Comparison of ENCODE assay signal across 14 cellular contexts in the genomic region with DNA sequence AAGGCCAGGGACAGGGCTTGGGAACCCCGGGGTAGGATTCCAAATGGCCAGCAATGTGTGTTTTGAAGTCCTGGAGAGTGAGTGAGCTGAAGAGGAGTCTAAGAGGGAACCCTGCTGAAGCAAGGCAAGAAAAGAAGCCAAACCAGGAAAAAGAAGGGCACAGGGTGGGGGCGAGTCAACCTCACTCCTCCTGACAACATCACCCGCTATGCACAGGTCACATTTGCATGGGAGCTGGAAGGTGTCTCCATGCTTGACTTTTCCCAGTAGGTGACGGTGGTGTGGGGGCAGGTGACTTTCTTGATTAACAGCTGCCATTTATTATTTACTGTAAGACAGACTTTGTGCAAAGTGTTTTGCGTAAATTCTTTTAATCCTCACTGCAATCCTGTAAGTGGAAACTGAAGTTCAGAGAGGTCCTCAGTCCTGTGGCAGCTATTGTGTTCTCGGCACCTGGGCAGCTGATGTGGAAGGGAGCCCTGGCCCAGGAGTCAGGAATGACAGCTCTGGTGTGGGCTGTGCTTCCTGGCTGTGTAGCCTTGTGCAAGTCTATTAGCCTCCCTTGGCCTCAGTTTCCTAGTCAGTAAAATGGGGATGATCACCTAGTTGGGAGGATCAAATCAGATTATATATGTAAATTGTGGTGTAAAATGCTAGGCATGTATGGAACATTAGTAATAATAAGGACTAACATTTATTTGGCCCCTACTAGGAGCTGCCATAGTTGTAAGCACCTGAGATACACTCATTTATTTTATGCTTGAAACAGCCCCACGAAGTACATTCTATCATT.
DNase-seq lines count a peak whose midpoint lies in the region; ATAC-seq and TF ChIP-seq lines count a peak whose summit lies in the region.
"Had no signal": no experiment of that assay in that cellular context is flagged by ENCODE, and none has a peak within 500 bp of the region (broad histone marks: within the 10 kb centered on the region; RNA-seq: fewer than 3 reads in every experiment).

No MANE protein-coding gene starts in this region.

- H3K4me1 Mint-ChIP-seq in HFFc6 (ENCODE audit: low read depth) (peaks cover 84% of the 10 kb centered on the region), WTC11 (peaks cover 51% of the 10 kb centered on the region)
- peaks cover 39% of the 10 kb centered on the region for H3K4me1 Mint-ChIP-seq in activated naive CD8-positive, alpha-beta T cell treated with anti-CD3 and anti-CD28 coated beads for 36 hours
- peaks cover 48 to 87% (median 67%) of the 10 kb centered on the region in 7 donors for H3K4me1 Mint-ChIP-seq in naive thymus-derived CD4-positive, alpha-beta T cell

- H3F3A ChIP-seq in SK-N-SH (replicated peaks; ENCODE audit: insufficient read depth), result peaks cover 4% of the 10 kb centered on the region

- no peak for TF ChIP-seq POLR2A in esophagus muscularis mucosa (IDR thresholded peaks at IDR 0.05; ENCODE audit: low read depth)

- H3K4me1 ChIP-seq in SK-N-SH (ENCODE audit: control insufficient read depth in 1 of 2, insufficient read depth in 2 of 2, low read depth in 1 of 2, low read length in 1 of 2), result peaks cover 36 to 58% of the 10 kb centered on the region in 2 experiments; a peak in 3 of 4 replicates
- H3K4me1 ChIP-seq in naive thymus-derived CD4-positive, alpha-beta T cell (ENCODE audit: control insufficient read depth in 2 of 2, insufficient read depth in 2 of 2, low read length in 2 of 2), result peaks cover 49 to 58% of the 10 kb centered on the region in 2 donors
- peaks cover 50 to 75% (median 66%) of the 10 kb centered on the region in 4 donors for H3K4me1 ChIP-seq in esophagus muscularis mucosa

- H3K4me3 Mint-ChIP-seq in HFFc6 (no peak overlapping the region), WTC11 (no peak overlapping the region)
- no peak overlapping the region for H3K4me3 Mint-ChIP-seq in activated naive CD8-positive, alpha-beta T cell treated with anti-CD3 and anti-CD28 coated beads for 36 hours
- H3K4me3 Mint-ChIP-seq in naive thymus-derived CD4-positive, alpha-beta T cell, result peak overlapping the region; percentile 45 to 87 (median 78)

- H3K36me3 ChIP-seq in SK-N-SH (replicated peaks in 1 of 2; ENCODE audit: control insufficient read depth in 1 of 2, insufficient read depth in 2 of 2, low read length in 1 of 2), result no peaks in the 10 kb centered on the region
- H3K36me3 ChIP-seq in naive thymus-derived CD4-positive, alpha-beta T cell (ENCODE audit: control insufficient read depth in 2 of 3, insufficient read depth in 3 of 3, low read length in 3 of 3), result no peaks in the 10 kb centered on the region
- H3K36me3 ChIP-seq in esophagus muscularis mucosa, result no peaks in the 10 kb centered on the region
- H3K36me3 ChIP-seq: left lung, neutrophil had no signal

- H3K9me3 Mint-ChIP-seq in HFFc6, result no peaks in the 10 kb centered on the region
- H3K9me3 Mint-ChIP-seq in activated naive CD8-positive, alpha-beta T cell treated with anti-CD3 and anti-CD28 coated beads for 36 hours, result peaks cover 5% of the 10 kb centered on the region
- peaks cover 0 to 3% (median 0%) of the 10 kb centered on the region in 11 donors for H3K9me3 Mint-ChIP-seq in naive thymus-derived CD4-positive, alpha-beta T cell
- H3K9me3 Mint-ChIP-seq in WTC11, result no peaks in the 10 kb centered on the region

- H3K9me2 ChIP-seq in SK-N-SH, result no peaks in the 10 kb centered on the region

- no peaks in the 10 kb centered on the region for H3K27me3 ChIP-seq in SK-N-SH (ENCODE audit: insufficient read depth)
- H3K27me3 ChIP-seq in naive thymus-derived CD4-positive, alpha-beta T cell (ENCODE audit: control insufficient read depth in 2 of 2, insufficient read depth in 2 of 2, low read length in 2 of 2), result no peaks in the 10 kb centered on the region
- no peaks in the 10 kb centered on the region for H3K27me3 ChIP-seq in esophagus muscularis mucosa
- H3K27me3 ChIP-seq: left lung, neutrophil had no signal

- H3K9me3 ChIP-seq in SK-N-SH, result no peaks in the 10 kb centered on the region
- no peaks in the 10 kb centered on the region for H3K9me3 ChIP-seq in naive thymus-derived CD4-positive, alpha-beta T cell (ENCODE audit: control insufficient read depth in 2 of 3, low read length in 3 of 3)
- H3K9me3 ChIP-seq in esophagus muscularis mucosa, result no peaks in the 10 kb centered on the region
- H3K9me3 ChIP-seq: left lung, neutrophil had no signal

- H3K27me3 Mint-ChIP-seq in HFFc6 (ENCODE audit: insufficient read depth) (0 out of 2 replicates have a peak, but pooled peaks cover 2% of the 10 kb centered on the region), WTC11 (ENCODE audit: low read depth) (no peaks in the 10 kb centered on the region)
- H3K27me3 Mint-ChIP-seq in activated naive CD8-positive, alpha-beta T cell treated with anti-CD3 and anti-CD28 coated beads for 36 hours, result no peaks in the 10 kb centered on the region
- H3K27me3 Mint-ChIP-seq in naive thymus-derived CD4-positive, alpha-beta T cell, result peaks cover 0 to 22% (median 0%) of the 10 kb centered on the region in 5 donors

- TF ChIP-seq CTCF in SK-N-SH (IDR thresholded peaks at IDR 0.05), result no peak
- no peak for TF ChIP-seq CTCF in HFFc6 (IDR thresholded peaks at IDR 0.05)
- no peak for TF ChIP-seq CTCF in esophagus muscularis mucosa (IDR thresholded peaks at IDR 0.05)
- TF ChIP-seq CTCF in WTC11 (IDR thresholded peaks at IDR 0.05), result no peak

- no peaks in the 10 kb centered on the region for H4K20me1 ChIP-seq in SK-N-SH (ENCODE audit: insufficient read depth)

- no peak overlapping the region for H2AFZ ChIP-seq in SK-N-SH (ENCODE audit: low read depth)

- no peak for TF ChIP-seq RAD21 in SK-N-SH (IDR thresholded peaks at IDR 0.05; ENCODE audit: low read length)

- H3K27ac ChIP-seq in SK-N-SH (ENCODE audit: low read depth in 2 of 2, low read length in 1 of 2) (peak overlapping the region in 1 of 2 experiments; percentile 75; a peak in 2 of 4 replicates), esophagus muscularis mucosa (replicated peaks in 1 of 4) (no peak overlapping the region)
- peak overlapping the region; percentile 20 for H3K27ac ChIP-seq in naive thymus-derived CD4-positive, alpha-beta T cell (ENCODE audit: low read depth, low read length)
- H3K27ac ChIP-seq: neutrophil had no signal

- peak overlapping the region; percentile 91 for H3K27ac Mint-ChIP-seq in HFFc6
- peak overlapping the region; percentile 58 for H3K27ac Mint-ChIP-seq in activated naive CD8-positive, alpha-beta T cell treated with anti-CD3 and anti-CD28 coated beads for 36 hours
- H3K27ac Mint-ChIP-seq in naive thymus-derived CD4-positive, alpha-beta T cell, result peak overlapping the region; percentile 68 to 94 (median 87)
- H3K27ac Mint-ChIP-seq in WTC11, result no peak overlapping the region

- TF ChIP-seq EP300 in SK-N-SH (IDR thresholded peaks at IDR 0.05; ENCODE audit: borderline replicate concordance in 1 of 2, low read depth in 1 of 2, low read length in 1 of 2), result no peak
- no peak for TF ChIP-seq EP300 in esophagus muscularis mucosa (IDR thresholded peaks at IDR 0.05)

- H3K4me2 ChIP-seq in SK-N-SH, result peak overlapping the region; percentile 62; the same call in 1 of the 2 replicates

- CTCF ChIA-PET in SK-N-SH (lab: Yijun Ruan, JAX), result interaction anchor here (0.8 to 5.3 kb wide), 10 partner anchors 11 to 243 kb away, joined by 3 to 40 read pairs (median 4); a partner anchor contains a TSS
- CTCF ChIA-PET in naive thymus-derived CD4-positive, alpha-beta T cell (lab: Charles Lee), result interaction anchor here (0.6 to 3.8 kb wide), 9 partner anchors 8 to 153 kb away, joined by 3 to 21 read pairs (median 4); no protein-coding TSS in a partner anchor
- CTCF ChIA-PET in WTC11 (lab: Charles Lee), result interaction anchor here (0.9 to 2.4 kb wide), 4 partner anchors 12 to 84 kb away, joined by 3 to 10 read pairs (median 4); no protein-coding TSS in a partner anchor

- H3K4me3 ChIP-seq in SK-N-SH (ENCODE audit: low read depth in 2 of 2, low read length in 1 of 2) (no peak overlapping the region), esophagus muscularis mucosa (no peak overlapping the region)
- peak overlapping the region; percentile 14 for H3K4me3 ChIP-seq in naive thymus-derived CD4-positive, alpha-beta T cell (ENCODE audit: low read length)
- H3K4me3 ChIP-seq: left lung, skin epidermis had no signal

- POLR2A ChIA-PET in SK-N-SH (lab: Yijun Ruan, JAX) (no interaction called here), WTC11 (lab: Charles Lee) (interaction anchor here (0.6 to 0.8 kb wide), 3 partner anchors 15 to 103 kb away, joined by 3 to 4 read pairs (median 3); no protein-coding TSS in a partner anchor)
- POLR2A ChIA-PET in naive thymus-derived CD4-positive, alpha-beta T cell (lab: Charles Lee), result interaction anchor here (0.7 to 4.5 kb wide), 9 partner anchors 9 to 90 kb away, joined by 4 to 34 read pairs (median 5); no protein-coding TSS in a partner anchor

- peaks cover 10% of the 10 kb centered on the region; the same call in 1 of the 2 replicates for H3K36me3 Mint-ChIP-seq in HFFc6 (ENCODE audit: low read depth)
- no peaks in the 10 kb centered on the region for H3K36me3 Mint-ChIP-seq in activated naive CD8-positive, alpha-beta T cell treated with anti-CD3 and anti-CD28 coated beads for 36 hours
- H3K36me3 Mint-ChIP-seq in naive thymus-derived CD4-positive, alpha-beta T cell, result no peaks in the 10 kb centered on the region
- H3K36me3 Mint-ChIP-seq in WTC11, result no peaks in the 10 kb centered on the region

- peaks cover 10% of the 10 kb centered on the region; the same call in 1 of the 2 replicates for H3K79me2 ChIP-seq in SK-N-SH (ENCODE audit: insufficient read depth)

- DNase-seq in SK-N-SH, result no peak
- no peak for DNase-seq in HFFc6
- no peak for DNase-seq in activated naive CD8-positive, alpha-beta T cell treated with anti-CD3 and anti-CD28 coated beads for 36 hours
- no peak for DNase-seq in naive thymus-derived CD4-positive, alpha-beta T cell
- no peak for DNase-seq in esophagus muscularis mucosa (ENCODE audit: extremely low spot score)
- DNase-seq in WTC11 (ENCODE audit: low spot score), result no peak
- DNase-seq: 8988T, left lung, NCI-H1436, NCI-H510A had no signal

- H3K9ac ChIP-seq in SK-N-SH, result 0 out of 2 replicates have a peak overlapping the region, but pooled peaks have one; percentile 22

- intact Hi-C loops in naive thymus-derived CD4-positive, alpha-beta T cell (cut with micrococcal nuclease), result loop anchor here in 1 of 2 donors (1.0 to 5.0 kb wide), 4 partner anchors 8 to 88 kb away; no protein-coding TSS in a partner anchor
- intact Hi-C loops in esophagus muscularis mucosa (cut with DNase I), result no loop called here

- ATAC-seq in SK-N-SH treated with all-trans-retinoic acid at 6 μM for 48 hours, result no peak
- no peak for ATAC-seq in naive thymus-derived CD4-positive, alpha-beta T cell
- no peak for ATAC-seq in HG03097 (IDR thresholded peaks at IDR 0.05; ENCODE audit: low FRiP score, unreplicated experiment)
- no peak for ATAC-seq in WTC11

- WGBS in SK-N-SH (ENCODE audit: low lambda C conversion rate), result 90% methylated on average over 7 of the region's 7 CpGs
- WGBS in esophagus muscularis mucosa, result 89% methylated on average over 7 of the region's 7 CpGs

TF ChIP-seq in SK-N-SH, 30 proteins besides CTCF, POLR2A, EP300 and RAD21 (continues in another document):
- no peak for TF ChIP-seq JUND (IDR thresholded peaks at IDR 0.05)
- no peak for TF ChIP-seq RFX5 (IDR thresholded peaks at IDR 0.05; ENCODE audit: low read length)

TF ChIP-seq in SK-N-SH treated with all-trans-retinoic acid at 6 μM for 48 hours, 23 proteins besides CTCF, POLR2A, EP300 and RAD21 (continues in another document):
- TF ChIP-seq ZFP30 (CRISPR knock-in tag; IDR thresholded peaks at IDR 0.05), result no peak

TF ChIP-seq in WTC11, 78 proteins besides CTCF, POLR2A, EP300 and RAD21 (continues in another document):
- TF ChIP-seq SP1 (CRISPR knock-in tag; conservative IDR thresholded peaks at IDR 0.05), result no peak

Comparison
In these comparisons a context has a peak if more than half of its experiments do, and no peak if none do; other contexts are left out.
1. H3K4me3 Mint-ChIP-seq: peak in naive thymus-derived CD4-positive, alpha-beta T cell (10 of 10); none in HFFc6 (single experiment), activated naive CD8-positive, alpha-beta T cell treated with anti-CD3 and anti-CD28 coated beads for 36 hours (single experiment) and WTC11 (single experiment).